In genomic region chr6:46758960-46759753, GRCh38 we compare ENCODE assay signal across 35 cellular contexts. TPM values are rescaled to one million over a fixed set of nuclear protein-coding genes. Genes with fewer than 3 reads are reported as not detected.
"Had no signal": no experiment of that assay in that cellular context is flagged by ENCODE, and none has a peak within 500 bp of the region (broad histone marks: within the 10 kb centered on the region; RNA-seq: fewer than 3 reads in every experiment).

No MANE protein-coding gene starts in this region.

- H3K4me3 ChIP-seq: adrenal gland, body of pancreas, breast epithelium had no signal

- ATAC-seq: activated CD8-positive, alpha-beta memory T cell treated with anti-CD3 and anti-CD28 coated beads, Interleukin-2, amount 10 ng/mL, durations not matched to agents 7 days and 5 days; activated CD8-positive, alpha-beta T cell treated with anti-CD3 and anti-CD28 coated beads, Interleukin-2, amount 10 ng/mL, durations not matched to agents 7 days and 5 days; activated naive CD4-positive, alpha-beta T cell treated with anti-CD3 and anti-CD28 coated beads, Interleukin-2, amount 50 U/mL, for 72 hours; body of pancreas; T-cell; T-helper 17 cell had no signal

- H3K27ac ChIP-seq: adrenal gland, body of pancreas, brain microvascular endothelial cell, breast epithelium, VCaP had no signal

- H3K27me3 Mint-ChIP-seq: activated CD4-positive, alpha-beta T cell treated with anti-CD3 and anti-CD28 coated beads, Interleukin-2, amount 10 ng/mL, durations not matched to agents 24 days and 14 days; activated CD8-positive, alpha-beta memory T cell treated with anti-CD3 and anti-CD28 coated beads, Interleukin-2, amount 10 ng/mL, durations not matched to agents 7 days and 5 days; activated naive CD4-positive, alpha-beta T cell treated with anti-CD3 and anti-CD28 coated beads, Interleukin-2, amount 10 ng/mL, durations not matched to agents 7 days and 5 days had no signal

- H3K4me1 Mint-ChIP-seq: activated B cell treated with CpG ODN at 0.5 μM for 24 hours; activated CD4-positive, alpha-beta T cell treated with anti-CD3 and anti-CD28 coated beads, Interleukin-2, amount 10 ng/mL, durations not matched to agents 24 days and 14 days; activated CD8-positive, alpha-beta memory T cell treated with anti-CD3 and anti-CD28 coated beads, Interleukin-2, amount 10 ng/mL, durations not matched to agents 7 days and 5 days; activated naive CD4-positive, alpha-beta T cell treated with anti-CD3 and anti-CD28 coated beads, Interleukin-2, amount 10 ng/mL, durations not matched to agents 7 days and 5 days; activated naive CD8-positive, alpha-beta T cell treated with anti-CD3 and anti-CD28 coated beads for 36 hours; T-cell; T-helper 17 cell had no signal

- DNase-seq: activated B cell treated with CpG ODN at 0.5 μM for 24 hours; activated CD4-positive, alpha-beta memory T cell treated with anti-CD3 and anti-CD28 coated beads for 36 hours; activated CD4-positive, alpha-beta T cell treated with anti-CD3 and anti-CD28 coated beads for 4 hours; activated CD4-positive, alpha-beta T cell treated with anti-CD3 and anti-CD28 coated beads, Interleukin-2, amount 50 U/mL, for 1 hour; activated CD4-positive, alpha-beta T cell treated with anti-CD3 and anti-CD28 coated beads, Interleukin-2, amount 50 U/mL, for 4 hours; activated CD4-positive, CD25-positive, alpha-beta regulatory T cell treated with anti-CD3 and anti-CD28 coated beads, Interleukin-2, amount 50 U/mL, for 72 hours; activated CD8-positive, alpha-beta memory T cell treated with anti-CD3 and anti-CD28 coated beads for 24 hours; activated CD8-positive, alpha-beta memory T cell treated with anti-CD3 and anti-CD28 coated beads, Interleukin-2, amount 10 ng/mL, durations not matched to agents 7 days and 5 days; activated CD8-positive, alpha-beta memory T cell treated with anti-CD3 and anti-CD28 coated beads, Interleukin-2, amount 50 U/mL, for 48 hours; activated CD8-positive, alpha-beta T cell treated with anti-CD3 and anti-CD28 coated beads, Interleukin-2, amount 10 ng/mL, durations not matched to agents 7 days and 5 days; activated effector memory CD4-positive, alpha-beta T cell treated with Interleukin-2 at 50 U/mL for 16 hours; activated gamma-delta T cell; activated naive CD4-positive, alpha-beta T cell treated with anti-CD3 and anti-CD28 coated beads, Interleukin-2, amount 10 ng/mL, durations not matched to agents 7 days and 5 days; activated naive CD4-positive, alpha-beta T cell treated with Interleukin-2 at 50 U/mL for 16 hours; activated naive CD8-positive, alpha-beta T cell treated with anti-CD3 and anti-CD28 coated beads for 36 hours; activated T-cell treated with anti-CD3 and anti-CD28 coated beads, Interleukin-2, amount 50 U/mL, for 24 hours; activated T-cell treated with anti-CD3 and anti-CD28 coated beads, Interleukin-2, amount 50 U/mL, for 48 hours; adrenal gland; amniotic stem cell; aorta; body of pancreas; brain microvascular endothelial cell; central memory CD4-positive, alpha-beta T cell; T-cell; T-helper 17 cell had no signal

- FAIRE-seq: astrocyte, TTC549 had no signal

- H3K4me3 Mint-ChIP-seq: activated B cell treated with CpG ODN at 0.5 μM for 24 hours; activated CD4-positive, alpha-beta memory T cell treated with anti-CD3 and anti-CD28 coated beads for 36 hours; activated CD4-positive, alpha-beta T cell treated with anti-CD3 and anti-CD28 coated beads, Interleukin-2, amount 10 ng/mL, durations not matched to agents 24 days and 14 days; activated CD8-positive, alpha-beta memory T cell treated with anti-CD3 and anti-CD28 coated beads, Interleukin-2, amount 10 ng/mL, durations not matched to agents 7 days and 5 days; activated CD8-positive, alpha-beta T cell treated with anti-CD3 and anti-CD28 coated beads, Interleukin-2, amount 10 ng/mL, durations not matched to agents 7 days and 5 days; activated naive CD4-positive, alpha-beta T cell treated with anti-CD3 and anti-CD28 coated beads, Interleukin-2, amount 10 ng/mL, durations not matched to agents 7 days and 5 days; activated naive CD8-positive, alpha-beta T cell treated with anti-CD3 and anti-CD28 coated beads for 36 hours; activated T-cell treated with anti-CD3 and anti-CD28 coated beads, Interleukin-2, amount 50 U/mL, for 24 hours; T-cell; T-helper 17 cell had no signal

- H3K27me3 ChIP-seq: adrenal gland, body of pancreas, brain microvascular endothelial cell, breast epithelium had no signal

- H3K4me1 ChIP-seq: body of pancreas, breast epithelium had no signal

- H3K27ac Mint-ChIP-seq: activated B cell treated with CpG ODN at 0.5 μM for 24 hours; activated CD4-positive, alpha-beta memory T cell treated with anti-CD3 and anti-CD28 coated beads for 36 hours; activated CD4-positive, alpha-beta T cell treated with anti-CD3 and anti-CD28 coated beads, Interleukin-2, amount 10 ng/mL, durations not matched to agents 24 days and 14 days; activated CD8-positive, alpha-beta memory T cell treated with anti-CD3 and anti-CD28 coated beads, Interleukin-2, amount 10 ng/mL, durations not matched to agents 7 days and 5 days; activated CD8-positive, alpha-beta T cell treated with anti-CD3 and anti-CD28 coated beads, Interleukin-2, amount 10 ng/mL, durations not matched to agents 7 days and 5 days; activated naive CD4-positive, alpha-beta T cell treated with anti-CD3 and anti-CD28 coated beads, Interleukin-2, amount 10 ng/mL, durations not matched to agents 7 days and 5 days; activated naive CD4-positive, alpha-beta T cell treated with anti-CD3 and anti-CD28 coated beads, Interleukin-2, amount 50 U/mL, for 72 hours; activated naive CD8-positive, alpha-beta T cell treated with anti-CD3 and anti-CD28 coated beads for 36 hours; activated T-cell treated with anti-CD3 and anti-CD28 coated beads, Interleukin-2, amount 50 U/mL, for 24 hours; activated T-helper 2 cell treated with anti-CD3 and anti-CD28 coated beads, Interferon-gamma antibody, Interleukin-2, Interleukin-4, amounts not matched to agents 10 μg/mL and 5 μg/mL and 100 μg/mL, durations not matched to agents 14 hours and 24 hours and 36 hours; T-cell; T-helper 17 cell had no signal

- H3K36me3 Mint-ChIP-seq: activated CD4-positive, alpha-beta memory T cell treated with anti-CD3 and anti-CD28 coated beads for 36 hours; activated CD8-positive, alpha-beta memory T cell treated with anti-CD3 and anti-CD28 coated beads, Interleukin-2, amount 10 ng/mL, durations not matched to agents 7 days and 5 days; activated naive CD4-positive, alpha-beta T cell treated with anti-CD3 and anti-CD28 coated beads, Interleukin-2, amount 10 ng/mL, durations not matched to agents 7 days and 5 days; activated naive CD4-positive, alpha-beta T cell treated with anti-CD3 and anti-CD28 coated beads, Interleukin-2, amount 50 U/mL, for 72 hours; T-cell had no signal

- H3K36me3 ChIP-seq: adrenal gland, brain microvascular endothelial cell, breast epithelium had no signal

- H3K9me3 ChIP-seq: adrenal gland, body of pancreas, breast epithelium had no signal

- H3K9me3 Mint-ChIP-seq: activated B cell treated with CpG ODN at 0.5 μM for 24 hours; activated CD4-positive, alpha-beta memory T cell treated with anti-CD3 and anti-CD28 coated beads for 36 hours; activated CD4-positive, alpha-beta T cell treated with anti-CD3 and anti-CD28 coated beads, Interleukin-2, amount 10 ng/mL, durations not matched to agents 24 days and 14 days; activated naive CD4-positive, alpha-beta T cell treated with anti-CD3 and anti-CD28 coated beads, Interleukin-2, amount 10 ng/mL, durations not matched to agents 7 days and 5 days; activated naive CD4-positive, alpha-beta T cell treated with anti-CD3 and anti-CD28 coated beads, Interleukin-2, amount 50 U/mL, for 72 hours; activated T-cell treated with anti-CD3 and anti-CD28 coated beads, Interleukin-2, amount 50 U/mL, for 24 hours; activated T-helper 2 cell treated with anti-CD3 and anti-CD28 coated beads, Interferon-gamma antibody, Interleukin-2, Interleukin-4, amounts not matched to agents 10 μg/mL and 5 μg/mL and 100 μg/mL, durations not matched to agents 14 hours and 24 hours and 36 hours; T-cell had no signal

RNA-seq across cellular contexts. Expression of gene ANKRD66, which starts 12.4 kb away (rescaled TPM):
- total RNA-seq: activated B cell treated with CpG ODN at 0.5 μM for 24 hours; activated CD4-positive, alpha-beta memory T cell treated with anti-CD3 and anti-CD28 coated beads for 36 hours; activated CD4-positive, alpha-beta T cell treated with anti-CD3 and anti-CD28 coated beads, Interleukin-2, amount 10 ng/mL, durations not matched to agents 24 days and 14 days; activated CD8-positive, alpha-beta memory T cell treated with anti-CD3 and anti-CD28 coated beads, Interleukin-2, amount 10 ng/mL, durations not matched to agents 7 days and 5 days; activated CD8-positive, alpha-beta T cell treated with anti-CD3 and anti-CD28 coated beads, Interleukin-2, amount 10 ng/mL, durations not matched to agents 7 days and 5 days; activated naive CD4-positive, alpha-beta T cell treated with anti-CD3 and anti-CD28 coated beads, Interleukin-2, amount 50 U/mL, for 72 hours; activated naive CD8-positive, alpha-beta T cell treated with anti-CD3 and anti-CD28 coated beads for 36 hours; activated T-helper 2 cell treated with anti-CD3 and anti-CD28 coated beads, Interferon-gamma antibody, Interleukin-2, Interleukin-4, amounts not matched to agents 10 μg/mL and 5 μg/mL and 100 μg/mL, durations not matched to agents 14 hours and 24 hours and 36 hours; adrenal gland; aorta; astrocyte; body of pancreas; breast epithelium; cardiac septum; T-cell; T-helper 1 cell treated with Interleukin-12 subunit alpha and Interleukin-12 subunit beta and Interleukin-4 antibody, amounts not matched to agents 30 ng/mL and 1 ng/mL, for 36 hours; T-helper 17 cell; T-helper 2 cell treated with Interferon-gamma antibody and Interleukin-4, amounts not matched to agents 100 ng/mL and 5 ng/mL, for 36 hours had no signal
- polyA plus RNA-seq: adrenal gland, aorta had no signal

RNA-seq across cellular contexts. Expression of gene PLA2G7, which starts 24.0 kb away (rescaled TPM):
- total RNA-seq: activated CD4-positive, alpha-beta memory T cell treated with anti-CD3 and anti-CD28 coated beads for 36 hours; activated CD4-positive, alpha-beta T cell treated with anti-CD3 and anti-CD28 coated beads, Interleukin-2, amount 10 ng/mL, durations not matched to agents 24 days and 14 days; activated CD8-positive, alpha-beta memory T cell treated with anti-CD3 and anti-CD28 coated beads, Interleukin-2, amount 10 ng/mL, durations not matched to agents 7 days and 5 days; activated CD8-positive, alpha-beta T cell treated with anti-CD3 and anti-CD28 coated beads, Interleukin-2, amount 10 ng/mL, durations not matched to agents 7 days and 5 days; activated naive CD4-positive, alpha-beta T cell treated with anti-CD3 and anti-CD28 coated beads, Interleukin-2, amount 50 U/mL, for 72 hours; activated naive CD8-positive, alpha-beta T cell treated with anti-CD3 and anti-CD28 coated beads for 36 hours; activated T-helper 2 cell treated with anti-CD3 and anti-CD28 coated beads, Interferon-gamma antibody, Interleukin-2, Interleukin-4, amounts not matched to agents 10 μg/mL and 5 μg/mL and 100 μg/mL, durations not matched to agents 14 hours and 24 hours and 36 hours; T-helper 1 cell treated with Interleukin-12 subunit alpha and Interleukin-12 subunit beta and Interleukin-4 antibody, amounts not matched to agents 30 ng/mL and 1 ng/mL, for 36 hours; T-helper 2 cell treated with Interferon-gamma antibody and Interleukin-4, amounts not matched to agents 100 ng/mL and 5 ng/mL, for 36 hours had no signal

RNA-seq across cellular contexts. Expression of gene MEP1A, which starts 34.0 kb away (rescaled TPM):
- total RNA-seq: activated B cell treated with CpG ODN at 0.5 μM for 24 hours; activated CD4-positive, alpha-beta memory T cell treated with anti-CD3 and anti-CD28 coated beads for 36 hours; activated CD4-positive, alpha-beta T cell treated with anti-CD3 and anti-CD28 coated beads, Interleukin-2, amount 10 ng/mL, durations not matched to agents 24 days and 14 days; activated CD8-positive, alpha-beta memory T cell treated with anti-CD3 and anti-CD28 coated beads, Interleukin-2, amount 10 ng/mL, durations not matched to agents 7 days and 5 days; activated CD8-positive, alpha-beta T cell treated with anti-CD3 and anti-CD28 coated beads, Interleukin-2, amount 10 ng/mL, durations not matched to agents 7 days and 5 days; activated naive CD4-positive, alpha-beta T cell treated with anti-CD3 and anti-CD28 coated beads, Interleukin-2, amount 50 U/mL, for 72 hours; activated naive CD8-positive, alpha-beta T cell treated with anti-CD3 and anti-CD28 coated beads for 36 hours; activated T-helper 2 cell treated with anti-CD3 and anti-CD28 coated beads, Interferon-gamma antibody, Interleukin-2, Interleukin-4, amounts not matched to agents 10 μg/mL and 5 μg/mL and 100 μg/mL, durations not matched to agents 14 hours and 24 hours and 36 hours; adrenal gland; aorta; astrocyte; body of pancreas; cardiac septum; T-cell; T-helper 1 cell treated with Interleukin-12 subunit alpha and Interleukin-12 subunit beta and Interleukin-4 antibody, amounts not matched to agents 30 ng/mL and 1 ng/mL, for 36 hours; T-helper 17 cell; T-helper 2 cell treated with Interferon-gamma antibody and Interleukin-4, amounts not matched to agents 100 ng/mL and 5 ng/mL, for 36 hours had no signal
